16 cellular contexts compared by ENCODE assay signal in genomic region chr7:8516976-8517375, GRCh38.
DNase-seq lines count a peak whose midpoint lies in the region; FAIRE-seq and TF ChIP-seq lines count a peak whose summit lies in the region.
"Had no signal": no experiment of that assay in that cellular context is flagged by ENCODE, and none has a peak within 500 bp of the region (broad histone marks: within the 10 kb centered on the region; RNA-seq: fewer than 3 reads in every experiment).

No MANE protein-coding gene starts in this region.

- no peak overlapping the region for H3K4me3 ChIP-seq in adrenal gland
- no peak overlapping the region for H3K4me3 ChIP-seq in sigmoid colon
- H3K4me3 ChIP-seq: BLaER1 treated with 17β-estradiol and CSF1 and Interleukin-3, amounts not matched to agents 10 nM and 100 nM had no signal

- H3K4me1 Mint-ChIP-seq in osteocyte (ENCODE audit: unreplicated experiment), result no peaks in the 10 kb centered on the region
- H3K4me1 Mint-ChIP-seq: CD4-positive, CD25-positive, alpha-beta regulatory T cell had no signal

- H3K9me3 ChIP-seq in adrenal gland (replicated peaks in 1 of 3), result no peaks in the 10 kb centered on the region
- H3K9me3 ChIP-seq in sigmoid colon, result no peaks in the 10 kb centered on the region
- H3K9me3 ChIP-seq: BLaER1 treated with 17β-estradiol and CSF1 and Interleukin-3, amounts not matched to agents 10 nM and 100 nM had no signal

- FAIRE-seq in H54 (lab: Jason Lieb, UNC), result peak; percentile 30
- peak; percentile 4 for FAIRE-seq in HTR-8/SVneo (lab: Jason Lieb, UNC)
- FAIRE-seq: GM19239 had no signal

- no peak for TF ChIP-seq EP300 in sigmoid colon (IDR thresholded peaks at IDR 0.05)

- no peak overlapping the region for H3K4me3 Mint-ChIP-seq in osteocyte (ENCODE audit: unreplicated experiment)
- H3K4me3 Mint-ChIP-seq: CD4-positive, CD25-positive, alpha-beta regulatory T cell had no signal

- H3K36me3 ChIP-seq in adrenal gland (replicated peaks in 1 of 2) (no peaks in the 10 kb centered on the region), sigmoid colon (no peaks in the 10 kb centered on the region)
- H3K36me3 ChIP-seq: BLaER1 treated with 17β-estradiol and CSF1 and Interleukin-3, amounts not matched to agents 10 nM and 100 nM had no signal

- intact Hi-C loops in adrenal gland (cut with DNase I), result no loop called here
- intact Hi-C loops in sigmoid colon (cut with DNase I), result no loop called here

- 77 to 97% (median 91%) methylated on average over 2 of the region's 2 CpGs for WGBS in adrenal gland, 4 donors
- WGBS in sigmoid colon, 2 donors, result 96 to 97% methylated on average over 2 of the region's 2 CpGs

- no peaks in the 10 kb centered on the region for H3K9me3 Mint-ChIP-seq in osteocyte (ENCODE audit: unreplicated experiment)
- H3K9me3 Mint-ChIP-seq: CD4-positive, CD25-positive, alpha-beta regulatory T cell had no signal

- H3K4me1 ChIP-seq in adrenal gland (replicated peaks in 1 of 2) (peaks cover 0 to 14% of the 10 kb centered on the region in 2 donors), sigmoid colon (no peaks in the 10 kb centered on the region)
- H3K4me1 ChIP-seq: BLaER1 treated with 17β-estradiol and CSF1 and Interleukin-3, amounts not matched to agents 10 nM and 100 nM had no signal

- TF ChIP-seq CTCF in adrenal gland (IDR thresholded peaks at IDR 0.05), result no peak
- TF ChIP-seq CTCF in sigmoid colon (IDR thresholded peaks at IDR 0.05), result no peak
- no peak for TF ChIP-seq CTCF in osteocyte (IDR thresholded peaks at IDR 0.05)

- H3K27me3 Mint-ChIP-seq in osteocyte (ENCODE audit: unreplicated experiment), result no peaks in the 10 kb centered on the region
- H3K27me3 Mint-ChIP-seq: CD4-positive, CD25-positive, alpha-beta regulatory T cell had no signal

- H3K27ac ChIP-seq in adrenal gland, result no peak overlapping the region
- H3K27ac ChIP-seq in sigmoid colon, result no peak overlapping the region
- H3K27ac ChIP-seq: BLaER1 treated with 17β-estradiol and CSF1 and Interleukin-3, amounts not matched to agents 10 nM and 100 nM had no signal

- no peak for TF ChIP-seq POLR2A in H54 (IDR thresholded peaks at IDR 0.05; ENCODE audit: low read depth, low read length)
- no peak for TF ChIP-seq POLR2A in adrenal gland (IDR thresholded peaks at IDR 0.05)
- TF ChIP-seq POLR2A in sigmoid colon (IDR thresholded peaks at IDR 0.05), result no peak

- no peak overlapping the region for H3K27ac Mint-ChIP-seq in osteocyte (ENCODE audit: unreplicated experiment)
- H3K27ac Mint-ChIP-seq: CD4-positive, CD25-positive, alpha-beta regulatory T cell had no signal

- H3K36me3 Mint-ChIP-seq in osteocyte (ENCODE audit: unreplicated experiment), result no peaks in the 10 kb centered on the region
- H3K36me3 Mint-ChIP-seq: CD4-positive, CD25-positive, alpha-beta regulatory T cell had no signal

- no peak for DNase-seq in H54 (ENCODE audit: insufficient read length, low spot score)
- no peak for DNase-seq in HTR-8/SVneo (ENCODE audit: insufficient read length, low spot score)
- DNase-seq in adrenal gland, result peak in 4 of 7 donors; percentile 17 to 48 (median 24)
- peak; percentile 11 for DNase-seq in kidney tubule cell (ENCODE audit: low spot score)
- DNase-seq in sigmoid colon, result no peak
- DNase-seq in dedifferentiated amniotic fluid mesenchymal stem cell (ENCODE audit: extremely low spot score), result no peak
- DNase-seq in NCI-H187 treated with DMSO at 0.1 percent for 48 hours (lab: John Stamatoyannopoulos, UW), result no peak
- no peak for DNase-seq in osteocyte (ENCODE audit: extremely low spot score, unreplicated experiment)
- DNase-seq: ACHN; CD4-positive, CD25-positive, alpha-beta regulatory T cell; DMS53; GF-D8; GOT3; HCEC 1CT had no signal

- H3K27me3 ChIP-seq in adrenal gland, result no peaks in the 10 kb centered on the region
- no peaks in the 10 kb centered on the region for H3K27me3 ChIP-seq in sigmoid colon
- H3K27me3 ChIP-seq: BLaER1 treated with 17β-estradiol and CSF1 and Interleukin-3, amounts not matched to agents 10 nM and 100 nM had no signal

Comparison
In these comparisons a context has a peak if more than half of its experiments do, and no peak if none do; other contexts are left out.
1. DNase-seq: peak in adrenal gland (4 of 7) and kidney tubule cell (single experiment); none in H54 (single experiment), HTR-8/SVneo (single experiment), sigmoid colon (single experiment), dedifferentiated amniotic fluid mesenchymal stem cell (single experiment), NCI-H187 treated with DMSO at 0.1 percent for 48 hours (single experiment) and osteocyte (single experiment).